2 cellular contexts compared by ENCODE assay signal in genomic region chr2:169868951-169869350, GRCh38.
TF ChIP-seq lines count a peak whose summit lies in the region.

No MANE protein-coding gene starts in this region.

TF ChIP-seq in GM23338, 12 proteins besides CTCF, POLR2A, EP300 and RAD21:
- TF ChIP-seq, protein P1, sequence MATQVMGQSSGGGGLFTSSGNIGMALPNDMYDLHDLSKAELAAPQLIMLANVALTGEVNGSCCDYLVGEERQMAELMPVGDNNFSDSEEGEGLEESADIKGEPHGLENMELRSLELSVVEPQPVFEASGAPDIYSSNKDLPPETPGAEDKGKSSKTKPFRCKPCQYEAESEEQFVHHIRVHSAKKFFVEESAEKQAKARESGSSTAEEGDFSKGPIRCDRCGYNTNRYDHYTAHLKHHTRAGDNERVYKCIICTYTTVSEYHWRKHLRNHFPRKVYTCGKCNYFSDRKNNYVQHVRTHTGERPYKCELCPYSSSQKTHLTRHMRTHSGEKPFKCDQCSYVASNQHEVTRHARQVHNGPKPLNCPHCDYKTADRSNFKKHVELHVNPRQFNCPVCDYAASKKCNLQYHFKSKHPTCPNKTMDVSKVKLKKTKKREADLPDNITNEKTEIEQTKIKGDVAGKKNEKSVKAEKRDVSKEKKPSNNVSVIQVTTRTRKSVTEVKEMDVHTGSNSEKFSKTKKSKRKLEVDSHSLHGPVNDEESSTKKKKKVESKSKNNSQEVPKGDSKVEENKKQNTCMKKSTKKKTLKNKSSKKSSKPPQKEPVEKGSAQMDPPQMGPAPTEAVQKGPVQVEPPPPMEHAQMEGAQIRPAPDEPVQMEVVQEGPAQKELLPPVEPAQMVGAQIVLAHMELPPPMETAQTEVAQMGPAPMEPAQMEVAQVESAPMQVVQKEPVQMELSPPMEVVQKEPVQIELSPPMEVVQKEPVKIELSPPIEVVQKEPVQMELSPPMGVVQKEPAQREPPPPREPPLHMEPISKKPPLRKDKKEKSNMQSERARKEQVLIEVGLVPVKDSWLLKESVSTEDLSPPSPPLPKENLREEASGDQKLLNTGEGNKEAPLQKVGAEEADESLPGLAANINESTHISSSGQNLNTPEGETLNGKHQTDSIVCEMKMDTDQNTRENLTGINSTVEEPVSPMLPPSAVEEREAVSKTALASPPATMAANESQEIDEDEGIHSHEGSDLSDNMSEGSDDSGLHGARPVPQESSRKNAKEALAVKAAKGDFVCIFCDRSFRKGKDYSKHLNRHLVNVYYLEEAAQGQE (IDR thresholded peaks at IDR 0.05; ENCODE audit: unreplicated experiment) = no peak
- TF ChIP-seq, protein P2, sequence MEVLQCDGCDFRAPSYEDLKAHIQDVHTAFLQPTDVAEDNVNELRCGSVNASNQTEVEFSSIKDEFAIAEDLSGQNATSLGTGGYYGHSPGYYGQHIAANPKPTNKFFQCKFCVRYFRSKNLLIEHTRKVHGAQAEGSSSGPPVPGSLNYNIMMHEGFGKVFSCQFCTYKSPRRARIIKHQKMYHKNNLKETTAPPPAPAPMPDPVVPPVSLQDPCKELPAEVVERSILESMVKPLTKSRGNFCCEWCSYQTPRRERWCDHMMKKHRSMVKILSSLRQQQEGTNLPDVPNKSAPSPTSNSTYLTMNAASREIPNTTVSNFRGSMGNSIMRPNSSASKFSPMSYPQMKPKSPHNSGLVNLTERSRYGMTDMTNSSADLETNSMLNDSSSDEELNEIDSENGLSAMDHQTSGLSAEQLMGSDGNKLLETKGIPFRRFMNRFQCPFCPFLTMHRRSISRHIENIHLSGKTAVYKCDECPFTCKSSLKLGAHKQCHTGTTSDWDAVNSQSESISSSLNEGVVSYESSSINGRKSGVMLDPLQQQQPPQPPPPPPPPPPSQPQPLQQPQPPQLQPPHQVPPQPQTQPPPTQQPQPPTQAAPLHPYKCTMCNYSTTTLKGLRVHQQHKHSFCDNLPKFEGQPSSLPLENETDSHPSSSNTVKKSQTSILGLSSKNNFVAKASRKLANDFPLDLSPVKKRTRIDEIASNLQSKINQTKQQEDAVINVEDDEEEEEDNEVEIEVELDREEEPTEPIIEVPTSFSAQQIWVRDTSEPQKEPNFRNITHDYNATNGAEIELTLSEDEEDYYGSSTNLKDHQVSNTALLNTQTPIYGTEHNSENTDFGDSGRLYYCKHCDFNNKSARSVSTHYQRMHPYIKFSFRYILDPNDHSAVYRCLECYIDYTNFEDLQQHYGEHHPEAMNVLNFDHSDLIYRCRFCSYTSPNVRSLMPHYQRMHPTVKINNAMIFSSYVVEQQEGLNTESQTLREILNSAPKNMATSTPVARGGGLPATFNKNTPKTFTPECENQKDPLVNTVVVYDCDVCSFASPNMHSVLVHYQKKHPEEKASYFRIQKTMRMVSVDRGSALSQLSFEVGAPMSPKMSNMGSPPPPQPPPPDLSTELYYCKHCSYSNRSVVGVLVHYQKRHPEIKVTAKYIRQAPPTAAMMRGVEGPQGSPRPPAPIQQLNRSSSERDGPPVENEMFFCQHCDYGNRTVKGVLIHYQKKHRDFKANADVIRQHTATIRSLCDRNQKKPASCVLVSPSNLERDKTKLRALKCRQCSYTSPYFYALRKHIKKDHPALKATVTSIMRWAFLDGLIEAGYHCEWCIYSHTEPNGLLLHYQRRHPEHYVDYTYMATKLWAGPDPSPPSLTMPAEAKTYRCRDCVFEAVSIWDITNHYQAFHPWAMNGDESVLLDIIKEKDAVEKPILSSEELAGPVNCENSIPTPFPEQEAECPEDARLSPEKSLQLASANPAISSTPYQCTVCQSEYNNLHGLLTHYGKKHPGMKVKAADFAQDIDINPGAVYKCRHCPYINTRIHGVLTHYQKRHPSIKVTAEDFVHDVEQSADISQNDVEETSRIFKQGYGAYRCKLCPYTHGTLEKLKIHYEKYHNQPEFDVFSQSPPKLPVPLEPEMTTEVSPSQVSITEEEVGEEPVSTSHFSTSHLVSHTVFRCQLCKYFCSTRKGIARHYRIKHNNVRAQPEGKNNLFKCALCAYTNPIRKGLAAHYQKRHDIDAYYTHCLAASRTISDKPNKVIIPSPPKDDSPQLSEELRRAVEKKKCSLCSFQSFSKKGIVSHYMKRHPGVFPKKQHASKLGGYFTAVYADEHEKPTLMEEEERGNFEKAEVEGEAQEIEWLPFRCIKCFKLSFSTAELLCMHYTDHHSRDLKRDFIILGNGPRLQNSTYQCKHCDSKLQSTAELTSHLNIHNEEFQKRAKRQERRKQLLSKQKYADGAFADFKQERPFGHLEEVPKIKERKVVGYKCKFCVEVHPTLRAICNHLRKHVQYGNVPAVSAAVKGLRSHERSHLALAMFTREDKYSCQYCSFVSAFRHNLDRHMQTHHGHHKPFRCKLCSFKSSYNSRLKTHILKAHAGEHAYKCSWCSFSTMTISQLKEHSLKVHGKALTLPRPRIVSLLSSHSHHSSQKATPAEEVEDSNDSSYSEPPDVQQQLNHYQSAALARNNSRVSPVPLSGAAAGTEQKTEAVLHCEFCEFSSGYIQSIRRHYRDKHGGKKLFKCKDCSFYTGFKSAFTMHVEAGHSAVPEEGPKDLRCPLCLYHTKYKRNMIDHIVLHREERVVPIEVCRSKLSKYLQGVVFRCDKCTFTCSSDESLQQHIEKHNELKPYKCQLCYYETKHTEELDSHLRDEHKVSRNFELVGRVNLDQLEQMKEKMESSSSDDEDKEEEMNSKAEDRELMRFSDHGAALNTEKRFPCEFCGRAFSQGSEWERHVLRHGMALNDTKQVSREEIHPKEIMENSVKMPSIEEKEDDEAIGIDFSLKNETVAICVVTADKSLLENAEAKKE (CRISPR knock-in tag; IDR thresholded peaks at IDR 0.05) = no peak
- TF ChIP-seq ZNF114 (CRISPR knock-in tag; IDR thresholded peaks at IDR 0.05) (no peak), EZH2 (IDR thresholded peaks at IDR 0.05; ENCODE audit: low read depth, unreplicated experiment) (no peak), NANOG (IDR thresholded peaks at IDR 0.05; ENCODE audit: borderline replicate concordance) (no peak), EZH2phosphoT487 (IDR thresholded peaks at IDR 0.05; ENCODE audit: unreplicated experiment) (no peak), STAT1 (IDR thresholded peaks at IDR 0.05; ENCODE audit: unreplicated experiment) (no peak), CREB1 (CRISPR knock-in tag; IDR thresholded peaks at IDR 0.05; ENCODE audit: low read depth) (no peak), POLR2AphosphoS5 (IDR thresholded peaks at IDR 0.05; ENCODE audit: low read depth) (no peak), JUNB (IDR thresholded peaks at IDR 0.05; ENCODE audit: unreplicated experiment) (no peak), ZNF331 (CRISPR knock-in tag; IDR thresholded peaks at IDR 0.05; ENCODE audit: low read depth) (no peak), ETS1 (IDR thresholded peaks at IDR 0.05) (no peak)

TF ChIP-seq in K562, 482 proteins besides CTCF, POLR2A, EP300 and RAD21 (continues in another document):
- TF ChIP-seq, protein P3, sequence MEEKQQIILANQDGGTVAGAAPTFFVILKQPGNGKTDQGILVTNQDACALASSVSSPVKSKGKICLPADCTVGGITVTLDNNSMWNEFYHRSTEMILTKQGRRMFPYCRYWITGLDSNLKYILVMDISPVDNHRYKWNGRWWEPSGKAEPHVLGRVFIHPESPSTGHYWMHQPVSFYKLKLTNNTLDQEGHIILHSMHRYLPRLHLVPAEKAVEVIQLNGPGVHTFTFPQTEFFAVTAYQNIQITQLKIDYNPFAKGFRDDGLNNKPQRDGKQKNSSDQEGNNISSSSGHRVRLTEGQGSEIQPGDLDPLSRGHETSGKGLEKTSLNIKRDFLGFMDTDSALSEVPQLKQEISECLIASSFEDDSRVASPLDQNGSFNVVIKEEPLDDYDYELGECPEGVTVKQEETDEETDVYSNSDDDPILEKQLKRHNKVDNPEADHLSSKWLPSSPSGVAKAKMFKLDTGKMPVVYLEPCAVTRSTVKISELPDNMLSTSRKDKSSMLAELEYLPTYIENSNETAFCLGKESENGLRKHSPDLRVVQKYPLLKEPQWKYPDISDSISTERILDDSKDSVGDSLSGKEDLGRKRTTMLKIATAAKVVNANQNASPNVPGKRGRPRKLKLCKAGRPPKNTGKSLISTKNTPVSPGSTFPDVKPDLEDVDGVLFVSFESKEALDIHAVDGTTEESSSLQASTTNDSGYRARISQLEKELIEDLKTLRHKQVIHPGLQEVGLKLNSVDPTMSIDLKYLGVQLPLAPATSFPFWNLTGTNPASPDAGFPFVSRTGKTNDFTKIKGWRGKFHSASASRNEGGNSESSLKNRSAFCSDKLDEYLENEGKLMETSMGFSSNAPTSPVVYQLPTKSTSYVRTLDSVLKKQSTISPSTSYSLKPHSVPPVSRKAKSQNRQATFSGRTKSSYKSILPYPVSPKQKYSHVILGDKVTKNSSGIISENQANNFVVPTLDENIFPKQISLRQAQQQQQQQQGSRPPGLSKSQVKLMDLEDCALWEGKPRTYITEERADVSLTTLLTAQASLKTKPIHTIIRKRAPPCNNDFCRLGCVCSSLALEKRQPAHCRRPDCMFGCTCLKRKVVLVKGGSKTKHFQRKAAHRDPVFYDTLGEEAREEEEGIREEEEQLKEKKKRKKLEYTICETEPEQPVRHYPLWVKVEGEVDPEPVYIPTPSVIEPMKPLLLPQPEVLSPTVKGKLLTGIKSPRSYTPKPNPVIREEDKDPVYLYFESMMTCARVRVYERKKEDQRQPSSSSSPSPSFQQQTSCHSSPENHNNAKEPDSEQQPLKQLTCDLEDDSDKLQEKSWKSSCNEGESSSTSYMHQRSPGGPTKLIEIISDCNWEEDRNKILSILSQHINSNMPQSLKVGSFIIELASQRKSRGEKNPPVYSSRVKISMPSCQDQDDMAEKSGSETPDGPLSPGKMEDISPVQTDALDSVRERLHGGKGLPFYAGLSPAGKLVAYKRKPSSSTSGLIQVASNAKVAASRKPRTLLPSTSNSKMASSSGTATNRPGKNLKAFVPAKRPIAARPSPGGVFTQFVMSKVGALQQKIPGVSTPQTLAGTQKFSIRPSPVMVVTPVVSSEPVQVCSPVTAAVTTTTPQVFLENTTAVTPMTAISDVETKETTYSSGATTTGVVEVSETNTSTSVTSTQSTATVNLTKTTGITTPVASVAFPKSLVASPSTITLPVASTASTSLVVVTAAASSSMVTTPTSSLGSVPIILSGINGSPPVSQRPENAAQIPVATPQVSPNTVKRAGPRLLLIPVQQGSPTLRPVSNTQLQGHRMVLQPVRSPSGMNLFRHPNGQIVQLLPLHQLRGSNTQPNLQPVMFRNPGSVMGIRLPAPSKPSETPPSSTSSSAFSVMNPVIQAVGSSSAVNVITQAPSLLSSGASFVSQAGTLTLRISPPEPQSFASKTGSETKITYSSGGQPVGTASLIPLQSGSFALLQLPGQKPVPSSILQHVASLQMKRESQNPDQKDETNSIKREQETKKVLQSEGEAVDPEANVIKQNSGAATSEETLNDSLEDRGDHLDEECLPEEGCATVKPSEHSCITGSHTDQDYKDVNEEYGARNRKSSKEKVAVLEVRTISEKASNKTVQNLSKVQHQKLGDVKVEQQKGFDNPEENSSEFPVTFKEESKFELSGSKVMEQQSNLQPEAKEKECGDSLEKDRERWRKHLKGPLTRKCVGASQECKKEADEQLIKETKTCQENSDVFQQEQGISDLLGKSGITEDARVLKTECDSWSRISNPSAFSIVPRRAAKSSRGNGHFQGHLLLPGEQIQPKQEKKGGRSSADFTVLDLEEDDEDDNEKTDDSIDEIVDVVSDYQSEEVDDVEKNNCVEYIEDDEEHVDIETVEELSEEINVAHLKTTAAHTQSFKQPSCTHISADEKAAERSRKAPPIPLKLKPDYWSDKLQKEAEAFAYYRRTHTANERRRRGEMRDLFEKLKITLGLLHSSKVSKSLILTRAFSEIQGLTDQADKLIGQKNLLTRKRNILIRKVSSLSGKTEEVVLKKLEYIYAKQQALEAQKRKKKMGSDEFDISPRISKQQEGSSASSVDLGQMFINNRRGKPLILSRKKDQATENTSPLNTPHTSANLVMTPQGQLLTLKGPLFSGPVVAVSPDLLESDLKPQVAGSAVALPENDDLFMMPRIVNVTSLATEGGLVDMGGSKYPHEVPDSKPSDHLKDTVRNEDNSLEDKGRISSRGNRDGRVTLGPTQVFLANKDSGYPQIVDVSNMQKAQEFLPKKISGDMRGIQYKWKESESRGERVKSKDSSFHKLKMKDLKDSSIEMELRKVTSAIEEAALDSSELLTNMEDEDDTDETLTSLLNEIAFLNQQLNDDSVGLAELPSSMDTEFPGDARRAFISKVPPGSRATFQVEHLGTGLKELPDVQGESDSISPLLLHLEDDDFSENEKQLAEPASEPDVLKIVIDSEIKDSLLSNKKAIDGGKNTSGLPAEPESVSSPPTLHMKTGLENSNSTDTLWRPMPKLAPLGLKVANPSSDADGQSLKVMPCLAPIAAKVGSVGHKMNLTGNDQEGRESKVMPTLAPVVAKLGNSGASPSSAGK (IDR thresholded peaks at IDR 0.05) = no peak
- no peak for TF ChIP-seq ILK (tag; IDR thresholded peaks at IDR 0.05; ENCODE audit: borderline replicate concordance, low read depth)
- TF ChIP-seq GATA2 (CRISPR knock-in tag; IDR thresholded peaks at IDR 0.05) = peak; percentile 80
- no peak for TF ChIP-seq THRAP3 (IDR thresholded peaks at IDR 0.05; ENCODE audit: borderline replicate concordance)
- TF ChIP-seq PKNOX1 (IDR thresholded peaks at IDR 0.05) = 0 out of 2 replicates have a peak, but pooled peaks have one; percentile 22
- no peak for TF ChIP-seq MYC (IDR thresholded peaks at IDR 0.05; ENCODE audit: low read depth, low read length)
- no peak for TF ChIP-seq MYC (CRISPR knock-in tag; IDR thresholded peaks at IDR 0.05; ENCODE audit: borderline replicate concordance, low read depth)
- no peak for TF ChIP-seq TCFL5 (CRISPR knock-in tag; conservative IDR thresholded peaks at IDR 0.05)
- no peak for TF ChIP-seq TSC22D4 (tag; IDR thresholded peaks at IDR 0.05)
- TF ChIP-seq, protein P4, sequence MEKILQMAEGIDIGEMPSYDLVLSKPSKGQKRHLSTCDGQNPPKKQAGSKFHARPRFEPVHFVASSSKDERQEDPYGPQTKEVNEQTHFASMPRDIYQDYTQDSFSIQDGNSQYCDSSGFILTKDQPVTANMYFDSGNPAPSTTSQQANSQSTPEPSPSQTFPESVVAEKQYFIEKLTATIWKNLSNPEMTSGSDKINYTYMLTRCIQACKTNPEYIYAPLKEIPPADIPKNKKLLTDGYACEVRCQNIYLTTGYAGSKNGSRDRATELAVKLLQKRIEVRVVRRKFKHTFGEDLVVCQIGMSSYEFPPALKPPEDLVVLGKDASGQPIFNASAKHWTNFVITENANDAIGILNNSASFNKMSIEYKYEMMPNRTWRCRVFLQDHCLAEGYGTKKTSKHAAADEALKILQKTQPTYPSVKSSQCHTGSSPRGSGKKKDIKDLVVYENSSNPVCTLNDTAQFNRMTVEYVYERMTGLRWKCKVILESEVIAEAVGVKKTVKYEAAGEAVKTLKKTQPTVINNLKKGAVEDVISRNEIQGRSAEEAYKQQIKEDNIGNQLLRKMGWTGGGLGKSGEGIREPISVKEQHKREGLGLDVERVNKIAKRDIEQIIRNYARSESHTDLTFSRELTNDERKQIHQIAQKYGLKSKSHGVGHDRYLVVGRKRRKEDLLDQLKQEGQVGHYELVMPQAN (IDR thresholded peaks at IDR 0.05; ENCODE audit: borderline replicate concordance) = 0 out of 2 replicates have a peak, but pooled peaks have one; percentile 10
- TF ChIP-seq CC2D1A (IDR thresholded peaks at IDR 0.05) = 0 out of 2 replicates have a peak, but pooled peaks have one; percentile 32
